Comparison of ENCODE assay signal across 11 cellular contexts in genomic region chr2:10041711-10042110, GRCh38. TPM values are rescaled to one million over a fixed set of nuclear protein-coding genes. Genes with fewer than 3 reads are reported as not detected.
DNase-seq lines count a peak whose midpoint lies in the region; ATAC-seq and TF ChIP-seq lines count a peak whose summit lies in the region.
"Had no signal": no experiment of that assay in that cellular context is flagged by ENCODE, and none has a peak within 500 bp of the region (broad histone marks: within the 10 kb centered on the region; RNA-seq: fewer than 3 reads in every experiment).

No MANE protein-coding gene starts in this region.

- TF ChIP-seq POLR2A in upper lobe of left lung (IDR thresholded peaks at IDR 0.05): no peak

- intact Hi-C loops in activated naive CD4-positive, alpha-beta T cell treated with anti-CD3 and anti-CD28 coated beads for 36 hours (cut with micrococcal nuclease): no loop called here
- intact Hi-C loops in dorsolateral prefrontal cortex (cut with DNase I): loop anchor here in 1 of 2 donors (5.0 to 10.0 kb wide), 2 partner anchors 87 to 406 kb away; partner anchors contain the start of genes GRHL1 and ODC1
- intact Hi-C loops in naive thymus-derived CD4-positive, alpha-beta T cell (cut with micrococcal nuclease): loop anchor here (2.0 to 10.0 kb wide), 7 partner anchors 261 to 1204 kb away; partner anchors contain the start of genes ADAM17 (in 1 of the 2), CPSF3 (in 1 of the 2), HPCAL1 (in 1 of the 2) and IAH1 (in 1 of the 2)

- H3K27ac ChIP-seq in dorsolateral prefrontal cortex (peak overlapping the region in 48 of 59 donors; percentile 67 to 94 (median 85)), upper lobe of left lung (peak overlapping the region; percentile 91 to 96 (median 93))
- H3K27ac ChIP-seq in naive thymus-derived CD4-positive, alpha-beta T cell (ENCODE audit: low read depth, low read length): no peak overlapping the region

- H3K9me3 ChIP-seq in naive thymus-derived CD4-positive, alpha-beta T cell (ENCODE audit: control insufficient read depth in 2 of 3, low read length in 3 of 3): no peaks in the 10 kb centered on the region
- H3K9me3 ChIP-seq in upper lobe of left lung: no peaks in the 10 kb centered on the region

- POLR2A ChIA-PET in naive thymus-derived CD4-positive, alpha-beta T cell (lab: Charles Lee): interaction anchor here (1.3 kb wide), 1 partner anchor 13 kb away, joined by 7 read pairs; no protein-coding TSS in a partner anchor

- TF ChIP-seq CTCF in dorsolateral prefrontal cortex (IDR thresholded peaks at IDR 0.05 in 54 of 56, conservative IDR thresholded peaks at IDR 0.05 in 2 of 56; ENCODE audit: low read depth in 1 of 56, partially characterized antibody in 56 of 56): no peak
- no peak for TF ChIP-seq CTCF in upper lobe of left lung (IDR thresholded peaks at IDR 0.05)

- H3K36me3 ChIP-seq in naive thymus-derived CD4-positive, alpha-beta T cell (ENCODE audit: control insufficient read depth in 2 of 3, insufficient read depth in 3 of 3, low read length in 3 of 3): no peaks in the 10 kb centered on the region
- H3K36me3 ChIP-seq in upper lobe of left lung: peaks cover 0 to 8% (median 0%) of the 10 kb centered on the region in 4 donors

- H3K36me3 Mint-ChIP-seq in activated naive CD4-positive, alpha-beta T cell treated with anti-CD3 and anti-CD28 coated beads, Interleukin-2, amount 50 U/mL, for 24 hours: no peaks in the 10 kb centered on the region
- no peaks in the 10 kb centered on the region for H3K36me3 Mint-ChIP-seq in activated naive CD4-positive, alpha-beta T cell treated with anti-CD3 and anti-CD28 coated beads for 36 hours (ENCODE audit: low read depth)
- peaks cover 0 to 3% (median 0%) of the 10 kb centered on the region in 5 donors for H3K36me3 Mint-ChIP-seq in naive thymus-derived CD4-positive, alpha-beta T cell

- no peak for DNase-seq in activated naive CD4-positive, alpha-beta T cell treated with anti-CD3 and anti-CD28 coated beads for 36 hours
- DNase-seq in dorsolateral prefrontal cortex (no peak), upper lobe of left lung (peak in 1 of 2 donors; percentile 68), cerebellum (ENCODE audit: low spot score) (no peak), 8988T (no peak)
- no peak for DNase-seq in naive thymus-derived CD4-positive, alpha-beta T cell
- DNase-seq: NCI-H2227 treated with DMSO at 0.1 percent for 48 hours had no signal

- no peaks in the 10 kb centered on the region for H3K27me3 Mint-ChIP-seq in activated naive CD4-positive, alpha-beta T cell treated with anti-CD3 and anti-CD28 coated beads, Interleukin-2, amount 50 U/mL, for 24 hours
- H3K27me3 Mint-ChIP-seq in activated naive CD4-positive, alpha-beta T cell treated with anti-CD3 and anti-CD28 coated beads for 36 hours (ENCODE audit: low read depth): peaks cover 3% of the 10 kb centered on the region
- peaks cover 0 to 31% (median 0%) of the 10 kb centered on the region in 5 donors for H3K27me3 Mint-ChIP-seq in naive thymus-derived CD4-positive, alpha-beta T cell

- H3K4me3 ChIP-seq in dorsolateral prefrontal cortex (peak overlapping the region in 21 of 59 donors; percentile 37 to 75 (median 57)), upper lobe of left lung (peak overlapping the region in 1 of 4 donors; percentile 50)
- no peak overlapping the region for H3K4me3 ChIP-seq in naive thymus-derived CD4-positive, alpha-beta T cell (ENCODE audit: low read length)

- no peak for TF ChIP-seq EP300 in upper lobe of left lung (IDR thresholded peaks at IDR 0.05)

- peaks cover 25% of the 10 kb centered on the region for H3K4me1 Mint-ChIP-seq in activated naive CD4-positive, alpha-beta T cell treated with anti-CD3 and anti-CD28 coated beads, Interleukin-2, amount 50 U/mL, for 24 hours
- H3K4me1 Mint-ChIP-seq in activated naive CD4-positive, alpha-beta T cell treated with anti-CD3 and anti-CD28 coated beads for 36 hours (ENCODE audit: low read depth): peaks cover 15% of the 10 kb centered on the region
- peaks cover 9 to 30% (median 25%) of the 10 kb centered on the region in 7 donors for H3K4me1 Mint-ChIP-seq in naive thymus-derived CD4-positive, alpha-beta T cell

- no peaks in the 10 kb centered on the region for H3K9me3 Mint-ChIP-seq in activated naive CD4-positive, alpha-beta T cell treated with anti-CD3 and anti-CD28 coated beads, Interleukin-2, amount 50 U/mL, for 24 hours
- no peaks in the 10 kb centered on the region for H3K9me3 Mint-ChIP-seq in activated naive CD4-positive, alpha-beta T cell treated with anti-CD3 and anti-CD28 coated beads for 36 hours
- H3K9me3 Mint-ChIP-seq in naive thymus-derived CD4-positive, alpha-beta T cell: peaks cover 0 to 5% (median 0%) of the 10 kb centered on the region in 11 donors
- H3K9me3 Mint-ChIP-seq: stimulated activated naive CD8-positive, alpha-beta T cell treated with anti-CD3 and anti-CD28 coated beads, Interleukin-15, Interleukin-2, amounts not matched to agents 100 ng/mL and 50 ng/mL, for 24 hours had no signal

- no peak for ATAC-seq in naive thymus-derived CD4-positive, alpha-beta T cell
- ATAC-seq in upper lobe of left lung (ENCODE audit: low FRiP score in 2 of 2) (no peak), HG03457 (IDR thresholded peaks at IDR 0.05; ENCODE audit: unreplicated experiment) (no peak)

- 87 to 89% methylated on average over 14 of the region's 14 CpGs for WGBS in upper lobe of left lung, 2 donors

- peaks cover 6% of the 10 kb centered on the region in 2 donors for H3K4me1 ChIP-seq in naive thymus-derived CD4-positive, alpha-beta T cell (ENCODE audit: control insufficient read depth in 2 of 2, insufficient read depth in 2 of 2, low read length in 2 of 2)
- peaks cover 56 to 86% (median 59%) of the 10 kb centered on the region in 4 donors for H3K4me1 ChIP-seq in upper lobe of left lung

- H3K27me3 ChIP-seq in dorsolateral prefrontal cortex (no peaks in the 10 kb centered on the region), upper lobe of left lung (no peaks in the 10 kb centered on the region)
- H3K27me3 ChIP-seq in naive thymus-derived CD4-positive, alpha-beta T cell (ENCODE audit: control insufficient read depth in 2 of 2, insufficient read depth in 2 of 2, low read length in 2 of 2): no peaks in the 10 kb centered on the region

- H3K4me3 Mint-ChIP-seq in activated naive CD4-positive, alpha-beta T cell treated with anti-CD3 and anti-CD28 coated beads, Interleukin-2, amount 50 U/mL, for 24 hours: peak overlapping the region; percentile 39
- H3K4me3 Mint-ChIP-seq in activated naive CD4-positive, alpha-beta T cell treated with anti-CD3 and anti-CD28 coated beads for 36 hours: no peak overlapping the region
- peak overlapping the region; percentile 6 to 94 (median 87) for H3K4me3 Mint-ChIP-seq in naive thymus-derived CD4-positive, alpha-beta T cell

- no peak overlapping the region for H3K27ac Mint-ChIP-seq in activated naive CD4-positive, alpha-beta T cell treated with anti-CD3 and anti-CD28 coated beads, Interleukin-2, amount 50 U/mL, for 24 hours
- H3K27ac Mint-ChIP-seq in activated naive CD4-positive, alpha-beta T cell treated with anti-CD3 and anti-CD28 coated beads for 36 hours: no peak overlapping the region
- H3K27ac Mint-ChIP-seq in naive thymus-derived CD4-positive, alpha-beta T cell: peak overlapping the region in 5 of 9 donors; percentile 52 to 90 (median 76)

- CTCF ChIA-PET in activated naive CD4-positive, alpha-beta T cell treated with anti-CD3 and anti-CD28 coated beads for 36 hours (lab: Charles Lee): interaction anchor here (1.3 to 1.6 kb wide), 2 partner anchors 12 to 57 kb away, joined by 3 to 8 read pairs; no protein-coding TSS in a partner anchor
- CTCF ChIA-PET in naive thymus-derived CD4-positive, alpha-beta T cell (lab: Charles Lee): no interaction called here

RNA-seq across cellular contexts. Expression of gene KLF11, which starts 1.6 kb away (rescaled TPM):
- 1 to 10 TPM; 3.0 to 3.1 TPM for total RNA-seq in activated naive CD4-positive, alpha-beta T cell treated with anti-CD3 and anti-CD28 coated beads for 36 hours
- total RNA-seq in dorsolateral prefrontal cortex: 10 to 100 TPM in 18 of 120 experiments, 1 to 10 TPM in 102; 3.6 to 15.6 (median 7.4) TPM
- 10 to 100 TPM in 2 of 5 experiments, 1 to 10 TPM in 3; 2.7 to 48.6 (median 6.8) TPM for total RNA-seq in naive thymus-derived CD4-positive, alpha-beta T cell
- 1 to 10 TPM; 1.3 to 1.7 TPM for polyA plus RNA-seq in naive thymus-derived CD4-positive, alpha-beta T cell
- total RNA-seq in upper lobe of left lung: 10 to 100 TPM; 14.3 to 38.7 (median 23.4) TPM
- 10.7 TPM for total RNA-seq in cerebellum

RNA-seq across cellular contexts. Expression of gene CYS1, which starts 38.5 kb away (rescaled TPM):
- not detected for total RNA-seq in activated naive CD4-positive, alpha-beta T cell treated with anti-CD3 and anti-CD28 coated beads for 36 hours
- total RNA-seq in dorsolateral prefrontal cortex (10 to 100 TPM in 10 of 120 experiments, 1 to 10 TPM in 110; 2.5 to 12.0 (median 6.1) TPM), upper lobe of left lung (1 to 10 TPM; 1.0 to 8.2 (median 5.6) TPM), cerebellum (0.45 TPM)
- total RNA-seq in naive thymus-derived CD4-positive, alpha-beta T cell: 1 to 10 TPM in 1 of 5 experiments, not detected in 4; 1.3 TPM
- polyA plus RNA-seq in naive thymus-derived CD4-positive, alpha-beta T cell: not detected
- total RNA-seq: LHCN-M2 had no signal

Comparison
In these comparisons a context has a peak if more than half of its experiments do, and no peak if none do; other contexts are left out.
1. H3K27ac Mint-ChIP-seq: peak in naive thymus-derived CD4-positive, alpha-beta T cell (5 of 9); none in activated naive CD4-positive, alpha-beta T cell treated with anti-CD3 and anti-CD28 coated beads, Interleukin-2, amount 50 U/mL, for 24 hours (single experiment) and activated naive CD4-positive, alpha-beta T cell treated with anti-CD3 and anti-CD28 coated beads for 36 hours (single experiment).